Comparison of ENCODE assay signal across 28 cellular contexts in genomic region chr9:35577486-35577885, GRCh38.
"Had no signal": no experiment of that assay in that cellular context is flagged by ENCODE, and none has a peak within 500 bp of the region (broad histone marks: within the 10 kb centered on the region; RNA-seq: fewer than 3 reads in every experiment).

No MANE protein-coding gene starts in this region.

- H3K27ac Mint-ChIP-seq: immature natural killer cell; mesothelial cell of epicardium; naive B cell; natural killer cell; nephron progenitor cell; neural progenitor cell; progenitor cell of endocrine pancreas; stimulated activated memory B cell treated with anti-CD40 and anti-IgM and Interleukin-4, amounts not matched to agents 10 μg/mL and 1 μg/mL and 100 μg/mL, for 72 hours; stimulated activated naive CD8-positive, alpha-beta T cell treated with anti-CD3 and anti-CD28 coated beads, Interleukin-15, amount 100 ng/mL, for 72 hours had no signal

- H3K4me3 ChIP-seq: left ventricle myocardium inferior, lung, neural progenitor cell, ovary, right atrium auricular region, right lobe of liver, smooth muscle cell, tibial nerve, upper lobe of left lung, vagina had no signal

- H3K4me3 Mint-ChIP-seq: immature natural killer cell; mesothelial cell of epicardium; naive B cell; natural killer cell; nephron progenitor cell; neural progenitor cell; stimulated activated memory B cell treated with anti-CD40 and anti-IgM and Interleukin-4, amounts not matched to agents 10 μg/mL and 1 μg/mL and 100 μg/mL, for 72 hours; stimulated activated naive CD8-positive, alpha-beta T cell treated with anti-CD3 and anti-CD28 coated beads, Interleukin-15, amount 100 ng/mL, for 72 hours had no signal

- H3K27me3 Mint-ChIP-seq: naive B cell; progenitor cell of endocrine pancreas; stimulated activated memory B cell treated with anti-CD40 and anti-IgM and Interleukin-4, amounts not matched to agents 10 μg/mL and 1 μg/mL and 100 μg/mL, for 72 hours; stimulated activated naive CD8-positive, alpha-beta T cell treated with anti-CD3 and anti-CD28 coated beads, Interleukin-15, amount 100 ng/mL, for 72 hours had no signal

- H3K4me1 Mint-ChIP-seq: immature natural killer cell, naive B cell, natural killer cell, nephron progenitor cell, neural progenitor cell had no signal

- DNase-seq: hypothalamus; immature natural killer cell; islet precursor cell; left ventricle myocardium inferior; mesendoderm; naive B cell; natural killer cell; nephron progenitor cell; occipital lobe; ovary; right lobe of liver; stimulated activated CD4-positive, alpha-beta T cell treated with anti-CD3 and anti-CD28 coated beads, Interleukin-1b, Interleukin-23, amount 100 ng/mL, for 48 hours; stimulated activated CD4-positive, alpha-beta T cell treated with anti-CD3 and anti-CD28 coated beads, Interleukin-2, amount 100 ng/mL, for 48 hours; stimulated activated CD4-positive, alpha-beta T cell treated with anti-CD3 and anti-CD28 coated beads, Interleukin-4, amount 100 ng/mL, for 4 hours; stimulated activated CD8-positive, alpha-beta memory T cell treated with anti-CD3 and anti-CD28 coated beads, Interleukin-4, amount 100 ng/mL, for 48 hours; stimulated activated naive CD4-positive, alpha-beta T cell treated with Interleukin-2 at 50 U/mL for 16 hours; stimulated activated naive CD8-positive, alpha-beta T cell treated with anti-CD3 and anti-CD28 coated beads, Interleukin-15, amount 100 ng/mL, for 72 hours; substantia nigra; upper lobe of left lung had no signal

- ATAC-seq: natural killer cell; right lobe of liver; stimulated activated memory B cell treated with anti-CD40 and anti-IgM and Interleukin-4, amounts not matched to agents 10 μg/mL and 1 μg/mL and 100 μg/mL, for 72 hours; stimulated activated naive CD8-positive, alpha-beta T cell treated with anti-CD3 and anti-CD28 coated beads, Interleukin-15, amount 100 ng/mL, for 72 hours had no signal
